Comparison of ENCODE assay signal across 1 cellular context in the genomic region with DNA sequence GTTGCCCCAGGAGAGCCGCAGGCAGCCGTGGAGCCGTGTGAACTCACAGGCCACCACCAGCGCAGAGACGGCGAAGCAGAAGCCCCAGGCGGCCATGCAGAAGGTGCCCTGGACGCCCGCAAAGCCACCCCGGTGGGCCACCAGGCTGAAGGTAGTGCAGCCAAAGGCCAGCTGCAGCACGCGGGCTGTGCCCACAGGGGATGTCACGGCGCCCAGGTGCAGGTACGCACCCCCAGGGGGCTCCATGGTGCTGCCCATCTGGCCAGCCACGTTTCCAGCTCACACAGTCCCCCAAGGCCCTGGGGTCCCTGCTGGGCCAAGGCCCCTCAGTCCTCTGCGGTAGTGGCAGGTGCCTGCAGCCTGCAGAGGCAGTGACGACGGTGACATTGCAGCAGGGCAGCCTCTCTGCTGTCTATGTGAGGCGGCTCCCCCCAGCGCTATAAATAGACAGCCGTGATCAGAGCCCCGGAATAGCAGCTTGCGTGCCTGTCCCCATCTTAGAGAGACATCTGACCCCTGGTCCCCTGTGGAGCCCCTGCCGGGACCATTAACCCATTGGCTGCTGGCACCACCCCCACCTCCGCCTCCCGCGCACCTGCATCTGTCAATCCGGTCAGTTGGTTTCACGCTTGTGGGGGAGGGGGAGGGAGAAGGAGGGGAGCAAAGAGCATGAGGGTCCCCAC.
TF ChIP-seq lines count a peak whose summit lies in the region.

No MANE protein-coding gene starts in this region.

TF ChIP-seq in HepG2, 621 proteins besides CTCF, POLR2A, EP300 and RAD21 (continues in another document):
- TF ChIP-seq ZSCAN5A (CRISPR knock-in tag; IDR thresholded peaks at IDR 0.05; ENCODE audit: borderline replicate concordance) (no peak), CHCHD3 (CRISPR knock-in tag; IDR thresholded peaks at IDR 0.05) (0 out of 2 replicates have a peak, but pooled peaks have one; percentile 15), KLF13 (CRISPR knock-in tag; IDR thresholded peaks at IDR 0.05) (no peak), FOXM1 (CRISPR knock-in tag; IDR thresholded peaks at IDR 0.05) (no peak), SMAD1 (CRISPR knock-in tag; IDR thresholded peaks at IDR 0.05; ENCODE audit: borderline replicate concordance, low read depth) (no peak), THAP11 (CRISPR knock-in tag; IDR thresholded peaks at IDR 0.05) (no peak), ZNF777 (CRISPR knock-in tag; IDR thresholded peaks at IDR 0.05) (no peak), NONO (IDR thresholded peaks at IDR 0.05) (no peak), NONO (CRISPR knock-in tag; conservative IDR thresholded peaks at IDR 0.05) (no peak), ZSCAN20 (CRISPR knock-in tag; IDR thresholded peaks at IDR 0.05; ENCODE audit: borderline replicate concordance) (no peak), KDM2A (CRISPR knock-in tag; IDR thresholded peaks at IDR 0.05; ENCODE audit: borderline replicate concordance, low read depth) (peak; percentile 22; the same call in 1 of the 2 replicates), ZNF431 (CRISPR knock-in tag; IDR thresholded peaks at IDR 0.05; ENCODE audit: borderline replicate concordance, low read depth) (no peak), STAG1 (CRISPR knock-in tag; IDR thresholded peaks at IDR 0.05) (peak; percentile 55), PATZ1 (CRISPR knock-in tag; IDR thresholded peaks at IDR 0.05) (0 out of 2 replicates have a peak, but pooled peaks have one; percentile 31), ZNF773 (CRISPR knock-in tag; IDR thresholded peaks at IDR 0.05; ENCODE audit: borderline replicate concordance) (no peak), ZNF274 (CRISPR knock-in tag; IDR thresholded peaks at IDR 0.05) (no peak), EED (CRISPR knock-in tag; IDR thresholded peaks at IDR 0.05) (0 out of 2 replicates have a peak, but pooled peaks have one; percentile 29), ZSCAN25 (CRISPR knock-in tag; IDR thresholded peaks at IDR 0.05) (no peak), PCBP1 (IDR thresholded peaks at IDR 0.05; ENCODE audit: borderline replicate concordance, low read depth, low read length) (peak; percentile 82; the same call in 1 of the 2 replicates), THYN1 (CRISPR knock-in tag; IDR thresholded peaks at IDR 0.05; ENCODE audit: borderline replicate concordance, low read depth) (no peak), ZMAT3 (CRISPR knock-in tag; conservative IDR thresholded peaks at IDR 0.05) (no peak), CEBPG (CRISPR knock-in tag; IDR thresholded peaks at IDR 0.05) (no peak), BORCS8-MEF2B (CRISPR knock-in tag; IDR thresholded peaks at IDR 0.05) (no peak), HOXA9 (CRISPR knock-in tag; IDR thresholded peaks at IDR 0.05; ENCODE audit: borderline replicate concordance) (no peak; the same call in 1 of the 2 replicates), ZBTB44 (CRISPR knock-in tag; IDR thresholded peaks at IDR 0.05) (no peak), CBX5 (CRISPR knock-in tag; IDR thresholded peaks at IDR 0.05; ENCODE audit: borderline replicate concordance) (no peak), ZFP1 (CRISPR knock-in tag; IDR thresholded peaks at IDR 0.05) (no peak), FOSL2 (CRISPR knock-in tag; IDR thresholded peaks at IDR 0.05) (no peak), ZNF672 (CRISPR knock-in tag; IDR thresholded peaks at IDR 0.05) (no peak)
- TF ChIP-seq, protein P1, sequence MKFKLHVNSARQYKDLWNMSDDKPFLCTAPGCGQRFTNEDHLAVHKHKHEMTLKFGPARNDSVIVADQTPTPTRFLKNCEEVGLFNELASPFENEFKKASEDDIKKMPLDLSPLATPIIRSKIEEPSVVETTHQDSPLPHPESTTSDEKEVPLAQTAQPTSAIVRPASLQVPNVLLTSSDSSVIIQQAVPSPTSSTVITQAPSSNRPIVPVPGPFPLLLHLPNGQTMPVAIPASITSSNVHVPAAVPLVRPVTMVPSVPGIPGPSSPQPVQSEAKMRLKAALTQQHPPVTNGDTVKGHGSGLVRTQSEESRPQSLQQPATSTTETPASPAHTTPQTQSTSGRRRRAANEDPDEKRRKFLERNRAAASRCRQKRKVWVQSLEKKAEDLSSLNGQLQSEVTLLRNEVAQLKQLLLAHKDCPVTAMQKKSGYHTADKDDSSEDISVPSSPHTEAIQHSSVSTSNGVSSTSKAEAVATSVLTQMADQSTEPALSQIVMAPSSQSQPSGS (CRISPR knock-in tag; IDR thresholded peaks at IDR 0.05) = no peak
- TF ChIP-seq, protein P2, sequence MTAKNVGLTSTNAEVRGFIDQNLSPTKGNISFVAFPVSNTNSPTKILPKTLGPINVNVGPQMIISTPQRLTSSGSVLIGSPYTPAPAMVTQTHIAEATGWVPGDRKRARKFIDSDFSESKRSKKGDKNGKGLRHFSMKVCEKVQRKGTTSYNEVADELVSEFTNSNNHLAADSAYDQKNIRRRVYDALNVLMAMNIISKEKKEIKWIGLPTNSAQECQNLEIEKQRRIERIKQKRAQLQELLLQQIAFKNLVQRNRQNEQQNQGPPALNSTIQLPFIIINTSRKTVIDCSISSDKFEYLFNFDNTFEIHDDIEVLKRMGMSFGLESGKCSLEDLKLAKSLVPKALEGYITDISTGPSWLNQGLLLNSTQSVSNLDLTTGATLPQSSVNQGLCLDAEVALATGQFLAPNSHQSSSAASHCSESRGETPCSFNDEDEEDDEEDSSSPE (CRISPR knock-in tag; IDR thresholded peaks at IDR 0.05) = no peak
- TF ChIP-seq, protein P3, sequence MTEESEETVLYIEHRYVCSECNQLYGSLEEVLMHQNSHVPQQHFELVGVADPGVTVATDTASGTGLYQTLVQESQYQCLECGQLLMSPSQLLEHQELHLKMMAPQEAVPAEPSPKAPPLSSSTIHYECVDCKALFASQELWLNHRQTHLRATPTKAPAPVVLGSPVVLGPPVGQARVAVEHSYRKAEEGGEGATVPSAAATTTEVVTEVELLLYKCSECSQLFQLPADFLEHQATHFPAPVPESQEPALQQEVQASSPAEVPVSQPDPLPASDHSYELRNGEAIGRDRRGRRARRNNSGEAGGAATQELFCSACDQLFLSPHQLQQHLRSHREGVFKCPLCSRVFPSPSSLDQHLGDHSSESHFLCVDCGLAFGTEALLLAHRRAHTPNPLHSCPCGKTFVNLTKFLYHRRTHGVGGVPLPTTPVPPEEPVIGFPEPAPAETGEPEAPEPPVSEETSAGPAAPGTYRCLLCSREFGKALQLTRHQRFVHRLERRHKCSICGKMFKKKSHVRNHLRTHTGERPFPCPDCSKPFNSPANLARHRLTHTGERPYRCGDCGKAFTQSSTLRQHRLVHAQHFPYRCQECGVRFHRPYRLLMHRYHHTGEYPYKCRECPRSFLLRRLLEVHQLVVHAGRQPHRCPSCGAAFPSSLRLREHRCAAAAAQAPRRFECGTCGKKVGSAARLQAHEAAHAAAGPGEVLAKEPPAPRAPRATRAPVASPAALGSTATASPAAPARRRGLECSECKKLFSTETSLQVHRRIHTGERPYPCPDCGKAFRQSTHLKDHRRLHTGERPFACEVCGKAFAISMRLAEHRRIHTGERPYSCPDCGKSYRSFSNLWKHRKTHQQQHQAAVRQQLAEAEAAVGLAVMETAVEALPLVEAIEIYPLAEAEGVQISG (CRISPR knock-in tag; IDR thresholded peaks at IDR 0.05) = no peak
- TF ChIP-seq, protein P4, sequence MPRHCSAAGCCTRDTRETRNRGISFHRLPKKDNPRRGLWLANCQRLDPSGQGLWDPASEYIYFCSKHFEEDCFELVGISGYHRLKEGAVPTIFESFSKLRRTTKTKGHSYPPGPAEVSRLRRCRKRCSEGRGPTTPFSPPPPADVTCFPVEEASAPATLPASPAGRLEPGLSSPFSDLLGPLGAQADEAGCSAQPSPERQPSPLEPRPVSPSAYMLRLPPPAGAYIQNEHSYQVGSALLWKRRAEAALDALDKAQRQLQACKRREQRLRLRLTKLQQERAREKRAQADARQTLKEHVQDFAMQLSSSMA (CRISPR knock-in tag; IDR thresholded peaks at IDR 0.05) = no peak
- TF ChIP-seq, protein P5, sequence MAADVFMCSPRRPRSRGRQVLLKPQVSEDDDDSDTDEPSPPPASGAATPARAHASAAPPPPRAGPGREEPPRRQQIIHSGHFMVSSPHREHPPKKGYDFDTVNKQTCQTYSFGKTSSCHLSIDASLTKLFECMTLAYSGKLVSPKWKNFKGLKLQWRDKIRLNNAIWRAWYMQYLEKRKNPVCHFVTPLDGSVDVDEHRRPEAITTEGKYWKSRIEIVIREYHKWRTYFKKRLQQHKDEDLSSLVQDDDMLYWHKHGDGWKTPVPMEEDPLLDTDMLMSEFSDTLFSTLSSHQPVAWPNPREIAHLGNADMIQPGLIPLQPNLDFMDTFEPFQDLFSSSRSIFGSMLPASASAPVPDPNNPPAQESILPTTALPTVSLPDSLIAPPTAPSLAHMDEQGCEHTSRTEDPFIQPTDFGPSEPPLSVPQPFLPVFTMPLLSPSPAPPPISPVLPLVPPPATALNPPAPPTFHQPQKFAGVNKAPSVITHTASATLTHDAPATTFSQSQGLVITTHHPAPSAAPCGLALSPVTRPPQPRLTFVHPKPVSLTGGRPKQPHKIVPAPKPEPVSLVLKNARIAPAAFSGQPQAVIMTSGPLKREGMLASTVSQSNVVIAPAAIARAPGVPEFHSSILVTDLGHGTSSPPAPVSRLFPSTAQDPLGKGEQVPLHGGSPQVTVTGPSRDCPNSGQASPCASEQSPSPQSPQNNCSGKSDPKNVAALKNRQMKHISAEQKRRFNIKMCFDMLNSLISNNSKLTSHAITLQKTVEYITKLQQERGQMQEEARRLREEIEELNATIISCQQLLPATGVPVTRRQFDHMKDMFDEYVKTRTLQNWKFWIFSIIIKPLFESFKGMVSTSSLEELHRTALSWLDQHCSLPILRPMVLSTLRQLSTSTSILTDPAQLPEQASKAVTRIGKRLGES (CRISPR knock-in tag; IDR thresholded peaks at IDR 0.05; ENCODE audit: borderline replicate concordance) = no peak
- TF ChIP-seq, protein P6, sequence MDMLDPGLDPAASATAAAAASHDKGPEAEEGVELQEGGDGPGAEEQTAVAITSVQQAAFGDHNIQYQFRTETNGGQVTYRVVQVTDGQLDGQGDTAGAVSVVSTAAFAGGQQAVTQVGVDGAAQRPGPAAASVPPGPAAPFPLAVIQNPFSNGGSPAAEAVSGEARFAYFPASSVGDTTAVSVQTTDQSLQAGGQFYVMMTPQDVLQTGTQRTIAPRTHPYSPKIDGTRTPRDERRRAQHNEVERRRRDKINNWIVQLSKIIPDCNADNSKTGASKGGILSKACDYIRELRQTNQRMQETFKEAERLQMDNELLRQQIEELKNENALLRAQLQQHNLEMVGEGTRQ (IDR thresholded peaks at IDR 0.05; ENCODE audit: low read depth, low read length) = no peak
- TF ChIP-seq, protein P6 (CRISPR knock-in tag; IDR thresholded peaks at IDR 0.05; ENCODE audit: borderline replicate concordance) = no peak
- TF ChIP-seq, protein P7, sequence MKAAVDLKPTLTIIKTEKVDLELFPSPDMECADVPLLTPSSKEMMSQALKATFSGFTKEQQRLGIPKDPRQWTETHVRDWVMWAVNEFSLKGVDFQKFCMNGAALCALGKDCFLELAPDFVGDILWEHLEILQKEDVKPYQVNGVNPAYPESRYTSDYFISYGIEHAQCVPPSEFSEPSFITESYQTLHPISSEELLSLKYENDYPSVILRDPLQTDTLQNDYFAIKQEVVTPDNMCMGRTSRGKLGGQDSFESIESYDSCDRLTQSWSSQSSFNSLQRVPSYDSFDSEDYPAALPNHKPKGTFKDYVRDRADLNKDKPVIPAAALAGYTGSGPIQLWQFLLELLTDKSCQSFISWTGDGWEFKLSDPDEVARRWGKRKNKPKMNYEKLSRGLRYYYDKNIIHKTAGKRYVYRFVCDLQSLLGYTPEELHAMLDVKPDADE (CRISPR knock-in tag; IDR thresholded peaks at IDR 0.05) = no peak
- TF ChIP-seq, protein P8, sequence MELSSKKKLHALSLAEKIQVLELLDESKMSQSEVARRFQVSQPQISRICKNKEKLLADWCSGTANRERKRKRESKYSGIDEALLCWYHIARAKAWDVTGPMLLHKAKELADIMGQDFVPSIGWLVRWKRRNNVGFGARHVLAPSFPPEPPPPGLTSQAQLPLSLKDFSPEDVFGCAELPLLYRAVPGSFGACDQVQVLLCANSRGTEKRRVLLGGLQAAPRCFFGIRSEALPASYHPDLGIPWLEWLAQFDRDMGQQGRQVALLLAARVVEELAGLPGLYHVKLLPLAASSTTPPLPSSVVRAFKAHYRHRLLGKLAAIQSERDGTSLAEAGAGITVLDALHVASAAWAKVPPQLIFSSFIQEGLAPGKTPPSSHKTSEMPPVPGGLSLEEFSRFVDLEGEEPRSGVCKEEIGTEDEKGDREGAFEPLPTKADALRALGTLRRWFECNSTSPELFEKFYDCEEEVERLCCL (CRISPR knock-in tag; IDR thresholded peaks at IDR 0.05; ENCODE audit: borderline replicate concordance) = no peak
